3 cellular contexts compared by ENCODE assay signal in the genomic region with DNA sequence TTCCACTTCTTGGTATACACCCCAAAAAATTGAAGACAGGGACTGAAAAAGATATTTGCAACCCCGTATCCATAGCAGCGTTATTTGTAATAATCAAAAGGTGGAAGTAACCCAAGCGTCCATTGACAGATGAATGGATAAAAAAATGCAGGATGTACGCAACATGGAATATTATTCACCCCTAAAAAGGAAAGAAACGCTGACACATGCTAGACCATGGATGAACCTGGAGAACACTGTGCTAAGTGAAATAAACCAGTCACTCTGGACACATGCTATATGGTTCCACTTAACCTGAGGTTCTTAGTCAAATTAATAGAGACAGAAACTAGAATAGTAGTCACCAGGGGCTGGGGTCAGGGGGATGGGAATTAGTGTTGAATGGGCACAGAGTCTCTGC.
TF ChIP-seq lines count a peak whose summit lies in the region.

No MANE protein-coding gene starts in this region.

TF ChIP-seq in A549, 52 proteins besides CTCF, POLR2A, EP300 and RAD21:
- TF ChIP-seq RNF2 (IDR thresholded peaks at IDR 0.05; ENCODE audit: borderline replicate concordance, low read depth) (no peak), RCOR1 (IDR thresholded peaks at IDR 0.05; ENCODE audit: low read depth, low read length) (no peak), MAFK (IDR thresholded peaks at IDR 0.05; ENCODE audit: partially characterized antibody) (peak; percentile 69), HOXA7 (CRISPR knock-in tag; IDR thresholded peaks at IDR 0.05) (0 out of 2 replicates have a peak, but pooled peaks have one; percentile 25), KDM1A (IDR thresholded peaks at IDR 0.05; ENCODE audit: low read depth) (peak; percentile 38; the same call in 1 of the 2 replicates)

TF ChIP-seq in HEK293, 187 proteins besides CTCF, POLR2A, EP300 and RAD21:
- no peak for TF ChIP-seq ZNF302 (tag by site-specific recombination; IDR thresholded peaks at IDR 0.05; ENCODE audit: low read depth)
- TF ChIP-seq, protein P1, sequence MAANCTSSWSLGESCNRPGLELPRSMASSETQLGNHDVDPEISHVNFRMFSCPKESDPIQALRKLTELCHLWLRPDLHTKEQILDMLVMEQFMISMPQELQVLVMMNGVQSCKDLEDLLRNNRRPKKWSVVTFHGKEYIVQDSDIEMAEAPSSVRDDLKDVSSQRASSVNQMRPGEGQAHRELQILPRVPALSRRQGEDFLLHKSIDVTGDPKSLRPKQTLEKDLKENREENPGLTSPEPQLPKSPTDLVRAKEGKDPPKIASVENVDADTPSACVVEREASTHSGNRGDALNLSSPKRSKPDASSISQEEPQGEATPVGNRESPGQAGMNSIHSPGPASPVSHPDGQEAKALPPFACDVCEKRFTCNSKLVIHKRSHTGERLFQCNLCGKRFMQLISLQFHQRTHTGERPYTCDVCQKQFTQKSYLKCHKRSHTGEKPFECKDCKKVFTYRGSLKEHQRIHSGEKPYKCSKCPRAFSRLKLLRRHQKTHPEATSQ (tag by site-specific recombination; IDR thresholded peaks at IDR 0.05): no peak
- peak; percentile 23; the same call in 1 of the 2 replicates for TF ChIP-seq ZNF146 (tag by site-specific recombination; IDR thresholded peaks at IDR 0.05)
- no peak for TF ChIP-seq ZNF639 (tag by site-specific recombination; IDR thresholded peaks at IDR 0.05)
- no peak for TF ChIP-seq ZBTB6 (tag by site-specific recombination; IDR thresholded peaks at IDR 0.05)

TF ChIP-seq in H1, 55 proteins besides CTCF, POLR2A, EP300 and RAD21:
- 0 out of 2 replicates have a peak, but pooled peaks have one; percentile 15 for TF ChIP-seq MAFK (IDR thresholded peaks at IDR 0.05; ENCODE audit: low read depth, low read length)
- no peak for TF ChIP-seq NANOG (IDR thresholded peaks at IDR 0.05; ENCODE audit: insufficient read depth, low read depth, low read length, poor library complexity, severe bottlenecking)
